Comparison of ENCODE assay signal across 1 cellular context in the genomic region with DNA sequence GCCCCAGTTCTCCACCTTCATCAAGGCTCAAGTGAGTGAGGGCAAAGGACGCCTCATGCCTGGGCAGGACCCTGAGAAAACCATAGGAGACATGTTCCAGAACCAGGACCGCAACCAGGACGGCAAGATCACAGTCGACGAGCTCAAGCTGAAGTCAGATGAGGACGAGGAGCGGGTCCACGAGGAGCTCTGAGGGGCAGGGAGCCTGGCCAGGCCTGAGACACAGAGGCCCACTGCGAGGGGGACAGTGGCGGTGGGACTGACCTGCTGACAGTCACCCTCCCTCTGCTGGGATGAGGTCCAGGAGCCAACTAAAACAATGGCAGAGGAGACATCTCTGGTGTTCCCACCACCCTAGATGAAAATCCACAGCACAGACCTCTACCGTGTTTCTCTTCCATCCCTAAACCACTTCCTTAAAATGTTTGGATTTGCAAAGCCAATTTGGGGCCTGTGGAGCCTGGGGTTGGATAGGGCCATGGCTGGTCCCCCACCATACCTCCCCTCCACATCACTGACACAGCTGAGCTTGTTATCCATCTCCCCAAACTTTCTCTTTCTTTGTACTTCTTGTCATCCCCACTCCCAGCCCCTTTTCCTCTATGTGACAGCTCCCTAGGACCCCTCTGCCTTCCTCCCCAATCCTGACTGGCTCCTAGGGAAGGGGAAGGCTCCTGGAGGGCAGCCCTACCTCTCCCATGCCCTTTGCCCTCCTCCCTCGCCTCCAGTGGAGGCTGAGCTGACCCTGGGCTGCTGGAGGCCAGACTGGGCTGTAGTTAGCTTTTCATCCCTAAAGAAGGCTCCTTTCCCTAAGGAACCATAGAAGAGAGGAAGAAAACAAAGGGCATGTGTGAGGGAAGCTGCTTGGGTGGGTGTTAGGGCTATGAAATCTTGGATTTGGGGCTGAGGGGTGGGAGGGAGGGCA.
TF ChIP-seq lines count a peak whose summit lies in the region.

No MANE protein-coding gene starts in this region.

TF ChIP-seq in K562, 482 proteins besides CTCF, POLR2A, EP300 and RAD21:
- TF ChIP-seq ATF7 (IDR thresholded peaks at IDR 0.05) (no peak), POLR2G (IDR thresholded peaks at IDR 0.05; ENCODE audit: low read depth, low read length) (peak; percentile 59), PPARD (CRISPR knock-in tag; IDR thresholded peaks at IDR 0.05) (no peak), SPI1 (IDR thresholded peaks at IDR 0.05; ENCODE audit: borderline replicate concordance, low read depth, low read length) (0 out of 2 replicates have a peak, but pooled peaks have one; percentile 16)
